9 cellular contexts compared by ENCODE assay signal in genomic region chr5:172713113-172713808, GRCh38. TPM values are rescaled to one million over a fixed set of nuclear protein-coding genes. Genes with fewer than 3 reads are reported as not detected.
DNase-seq lines count a peak whose midpoint lies in the region; ATAC-seq, FAIRE-seq and TF ChIP-seq lines count a peak whose summit lies in the region.
"Had no signal": no experiment of that assay in that cellular context is flagged by ENCODE, and none has a peak within 500 bp of the region (broad histone marks: within the 10 kb centered on the region; RNA-seq: fewer than 3 reads in every experiment).

No MANE protein-coding gene starts in this region.

- no peak for ATAC-seq in GM19395 (IDR thresholded peaks at IDR 0.05; ENCODE audit: unreplicated experiment)

- intact Hi-C loops in spleen (cut with DNase I; ENCODE audit: low total_unique reads), result loop anchor here (10.0 kb wide), 1 partner anchor 432 kb away; the partner anchor contains the start of gene BNIP1

- H3K9me3 ChIP-seq in SJSA1 (replicated peaks) (no peaks in the 10 kb centered on the region), cardiac muscle cell (ENCODE audit: low read depth) (no peaks in the 10 kb centered on the region), spleen (no peaks in the 10 kb centered on the region)

- H3K4me1 ChIP-seq in SJSA1 (replicated peaks), result peaks cover 32% of the 10 kb centered on the region
- H3K4me1 ChIP-seq in cardiac muscle cell (ENCODE audit: low read depth), result no peaks in the 10 kb centered on the region
- peaks cover 32 to 53% (median 44%) of the 10 kb centered on the region in 6 donors for H3K4me1 ChIP-seq in spleen

- H3K27ac ChIP-seq in SJSA1, result no peak overlapping the region
- no peak overlapping the region for H3K27ac ChIP-seq in cardiac muscle cell
- peak overlapping the region in 4 of 8 donors; percentile 80 to 87 (median 86) for H3K27ac ChIP-seq in spleen

- H3K36me3 ChIP-seq in SJSA1 (no peaks in the 10 kb centered on the region), cardiac muscle cell (no peaks in the 10 kb centered on the region), spleen (no peaks in the 10 kb centered on the region)

- H3K4me3 ChIP-seq in AG04449 (ENCODE audit: low read depth, low read length) (peak overlapping the region; percentile 23), SJSA1 (no peak overlapping the region), cardiac muscle cell (no peak overlapping the region), spleen (peak overlapping the region in 1 of 8 donors; percentile 37)

- FAIRE-seq in GM19239 (lab: Jason Lieb, UNC), result peak; percentile 67
- FAIRE-seq: islet of Langerhans had no signal

- no peak for TF ChIP-seq POLR2A in spleen (IDR thresholded peaks at IDR 0.05)

- 2 to 6% (median 4%) methylated on average over 10 to 15 of the region's 15 CpGs for WGBS in spleen, 5 donors

- CTCF ChIA-PET in AG04449 (lab: Yijun Ruan, JAX), result interaction anchor here (0.7 to 11.7 kb wide), 60 partner anchors 8 to 572 kb away, joined by 3 to 595 read pairs (median 6); partner anchors contain the start of genes ATP6V0E1, BNIP1, DUSP1 and RPL26L1

- DNase-seq in AG04449 (ENCODE audit: low read depth, low spot score) (no peak), GM19239 (ENCODE audit: insufficient read length, low spot score) (peak; percentile 46), SJSA1 (ENCODE audit: low read depth in 1 of 2, low spot score in 2 of 2) (peak; percentile 76 to 81), cardiac muscle cell (ENCODE audit: low read depth in 1 of 2, low spot score in 1 of 2) (peak; percentile 35 to 52), spleen (peak; percentile 93), NCI-H2171 (lab: John Stamatoyannopoulos, UW) (no peak)
- peak; percentile 46 to 73 (median 66) for DNase-seq in activated naive CD4-positive, alpha-beta T cell (lab: John Stamatoyannopoulos, UW)

- peak; percentile 85 for TF ChIP-seq CTCF in AG04449 (IDR thresholded peaks at IDR 0.05; ENCODE audit: insufficient read depth, low read length, missing control alignments)
- peak; percentile 89 for TF ChIP-seq CTCF in cardiac muscle cell (IDR thresholded peaks at IDR 0.05; ENCODE audit: low read depth, low read length)
- peak; percentile 64 to 95 (median 89) for TF ChIP-seq CTCF in spleen (IDR thresholded peaks at IDR 0.05 in 8 of 11, conservative IDR thresholded peaks at IDR 0.05 in 3 of 11)

- H3K27me3 ChIP-seq in SJSA1 (replicated peaks) (no peaks in the 10 kb centered on the region; the same call in 1 of the 2 replicates), cardiac muscle cell (peaks cover 14% of the 10 kb centered on the region), spleen (replicated peaks in 1 of 7) (peaks cover 0 to 34% (median 0%) of the 10 kb centered on the region in 7 donors)

- POLR2A ChIA-PET in AG04449 (lab: Yijun Ruan, JAX), result interaction anchor here (0.5 kb wide), 1 partner anchor 214 kb away, joined by 3 read pairs; no protein-coding TSS in a partner anchor

RNA-seq across cellular contexts. Expression of gene DUSP1, which starts 57.7 kb away (rescaled TPM):
- 322 and 475 TPM in 2 replicates for total RNA-seq in SJSA1 (2014; rRNA removed; shearing (Covaris generic))
- total RNA-seq in cardiac muscle cell, result 38.7 and 49.4 TPM in 2 replicates
- 27.1 and 32.2 TPM in 2 replicates for polyA plus RNA-seq in cardiac muscle cell
- 100 to 1,000 TPM; 197 to 818 (median 376) TPM for total RNA-seq in spleen
- 100 to 1,000 TPM in 1 of 3 donors, 10 to 100 TPM in 2; 46.0 to 116 (median 68.9) TPM for polyA plus RNA-seq in spleen

Comparison
In these comparisons a context has a peak if more than half of its experiments do, and no peak if none do; other contexts are left out.
1. DNase-seq: peak in GM19239 (single experiment), SJSA1 (2 of 2), activated naive CD4-positive, alpha-beta T cell (4 of 4), cardiac muscle cell (2 of 2) and spleen (single experiment); none in AG04449 (single experiment) and NCI-H2171 (single experiment).
2. Peak in every context shown above with its lines, with median percentiles within 50 percentile points of each other: CTCF ChIP-seq.